17 cellular contexts compared by ENCODE assay signal in the genomic region with DNA sequence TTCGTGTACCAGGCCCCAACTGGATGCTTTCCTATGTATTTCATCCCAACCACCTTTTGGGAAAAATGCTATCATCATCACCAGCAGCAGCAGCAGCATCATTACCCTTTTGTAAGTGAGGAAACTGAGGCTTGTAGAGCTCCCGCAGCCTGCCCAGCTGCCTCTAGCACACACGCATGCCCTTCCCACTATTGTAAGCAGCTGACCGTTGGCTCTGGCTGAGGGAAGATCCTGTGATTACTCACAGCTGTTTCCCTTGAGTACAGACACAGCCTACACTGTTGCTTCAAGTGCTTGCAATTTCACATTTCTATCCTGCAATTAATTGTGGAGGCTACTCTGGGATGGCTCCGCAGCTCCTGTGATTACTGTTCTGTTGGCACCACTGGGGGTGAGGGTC.
A peak's percentile ranks its signal among the peaks of the same experiment; 100 is the strongest.
DNase-seq lines count a peak whose midpoint lies in the region; ATAC-seq and TF ChIP-seq lines count a peak whose summit lies in the region.
"Had no signal": no experiment of that assay in that cellular context is flagged by ENCODE, and none has a peak within 500 bp of the region (broad histone marks: within the 10 kb centered on the region; RNA-seq: fewer than 3 reads in every experiment).

No MANE protein-coding gene starts in this region.

- no peak for TF ChIP-seq CTCF in dorsolateral prefrontal cortex (IDR thresholded peaks at IDR 0.05 in 54 of 56, conservative IDR thresholded peaks at IDR 0.05 in 2 of 56; ENCODE audit: low read depth in 1 of 56, partially characterized antibody in 56 of 56)

- H3K4me3 ChIP-seq in ACC112 (ENCODE audit: low read depth, low read length) (no peak overlapping the region), GM23248 (no peak overlapping the region), dorsolateral prefrontal cortex (peak overlapping the region in 13 of 59 donors; percentile 1 to 52 (median 17))
- H3K4me3 ChIP-seq: ascending aorta had no signal

- H3K9me2 ChIP-seq in GM23248 (ENCODE audit: insufficient read depth), result no peaks in the 10 kb centered on the region

- H3K27me3 ChIP-seq in ACC112 (ENCODE audit: insufficient read depth, low read length) (no peaks in the 10 kb centered on the region), GM23248 (replicated peaks; ENCODE audit: insufficient read depth) (no peaks in the 10 kb centered on the region), dorsolateral prefrontal cortex (no peaks in the 10 kb centered on the region)
- H3K27me3 ChIP-seq: ascending aorta had no signal

- no peaks in the 10 kb centered on the region for H3K9me3 ChIP-seq in GM23248 (ENCODE audit: low read depth)
- H3K9me3 ChIP-seq: ascending aorta had no signal

- DNase-seq in GM23248 (peak; percentile 48), dorsolateral prefrontal cortex (peak in 3 of 10 donors; percentile 17 to 48 (median 45)), medulla oblongata (ENCODE audit: extremely low spot score) (peak; percentile 81), T-helper 2 cell (no peak)
- DNase-seq: activated CD4-positive, alpha-beta T cell treated with anti-CD3 and anti-CD28 coated beads for 48 hours; DMS79 treated with DMSO at 0.1 percent for 48 hours; effector memory CD8-positive, alpha-beta T cell; GOT3; NCI-H1694 treated with DMSO at 0.1 percent for 48 hours; NCI-H526 treated with DMSO at 0.1 percent for 48 hours; T-helper 17 cell had no signal

- ATAC-seq in HG03025 (IDR thresholded peaks at IDR 0.05; ENCODE audit: low FRiP score, unreplicated experiment) (no peak), GM21423 (IDR thresholded peaks at IDR 0.05; ENCODE audit: unreplicated experiment) (no peak), GM18517 (IDR thresholded peaks at IDR 0.05; ENCODE audit: unreplicated experiment) (no peak)
- ATAC-seq: effector memory CD8-positive, alpha-beta T cell; T-helper 17 cell had no signal

- in situ Hi-C loops in GM23248 (cut with MboI), result no loop called here

- 68 to 75% methylated on average over 5 of the region's 5 CpGs for whole genome bisulfite sequencing in GM23248 (ENCODE audit: low coverage in 1 of 2, low lambda C conversion rate in 2 of 2, missing lambda C conversion rate in 2 of 2), 2 experiments

- H3K36me3 ChIP-seq in ACC112 (ENCODE audit: insufficient read depth, low read length) (peaks cover 6% of the 10 kb centered on the region; the same call in 1 of the 2 replicates), GM23248 (ENCODE audit: low read depth) (peaks cover 8% of the 10 kb centered on the region; the same call in 1 of the 2 replicates)
- H3K36me3 ChIP-seq: ascending aorta had no signal

- H3K9ac ChIP-seq in GM23248, result no peak overlapping the region
- H3K9ac ChIP-seq: KMS-11 had no signal

- intact Hi-C loops in dorsolateral prefrontal cortex (cut with DNase I), result no loop called here

- no peaks in the 10 kb centered on the region for H4K20me1 ChIP-seq in GM23248 (ENCODE audit: insufficient read depth)

- 0 out of 2 replicates have a peak overlapping the region, but pooled peaks have one; percentile 15 for H3K27ac ChIP-seq in ACC112 (ENCODE audit: low read depth, low read length)
- H3K27ac ChIP-seq in GM23248, result no peak overlapping the region
- H3K27ac ChIP-seq in dorsolateral prefrontal cortex, result peak overlapping the region in 42 of 59 donors; percentile 1 to 80 (median 56)
- H3K27ac ChIP-seq: ascending aorta, KMS-11 had no signal

- H2AFZ ChIP-seq in ACC112 (ENCODE audit: low read length, unreplicated experiment) (no peak overlapping the region), GM23248 (no peak overlapping the region)

- peaks cover 45% of the 10 kb centered on the region for H3K4me1 ChIP-seq in ACC112 (ENCODE audit: control insufficient read depth, insufficient read depth, low read length, unreplicated experiment)
- peaks cover 16% of the 10 kb centered on the region for H3K4me1 ChIP-seq in GM23248 (ENCODE audit: insufficient read depth)
- H3K4me1 ChIP-seq: ascending aorta had no signal

- no peak overlapping the region for H3K4me2 ChIP-seq in GM23248 (ENCODE audit: unreplicated experiment)
- H3K4me2 ChIP-seq: KMS-11 had no signal

- H3F3A ChIP-seq in GM23248 (ENCODE audit: insufficient read depth), result peaks cover 18% of the 10 kb centered on the region

- H3K79me2 ChIP-seq in ACC112 (ENCODE audit: control insufficient read depth, insufficient read depth, low read length, unreplicated experiment) (no peaks in the 10 kb centered on the region), GM23248 (ENCODE audit: insufficient read depth) (no peaks in the 10 kb centered on the region)

Comparison
In these comparisons a context has a peak if more than half of its experiments do, and no peak if none do; other contexts are left out.
1. DNase-seq: peak in GM23248 (single experiment) and medulla oblongata (single experiment); none in T-helper 2 cell (0 of 5).